8 cellular contexts compared by ENCODE assay signal in genomic region chr13:32428581-32429072, GRCh38. TPM values are rescaled to one million over a fixed set of nuclear protein-coding genes. Genes with fewer than 3 reads are reported as not detected.
DNase-seq lines count a peak whose midpoint lies in the region; ATAC-seq and TF ChIP-seq lines count a peak whose summit lies in the region.

No MANE protein-coding gene starts in this region.

- H3K27ac ChIP-seq in subcutaneous abdominal adipose tissue (ENCODE audit: low read depth, low read length): peak overlapping the region; percentile 85

- H3K27me3 Mint-ChIP-seq in activated naive CD8-positive, alpha-beta T cell treated with anti-CD3 and anti-CD28 coated beads for 36 hours: no peaks in the 10 kb centered on the region

- H3K27ac Mint-ChIP-seq in activated naive CD8-positive, alpha-beta T cell treated with anti-CD3 and anti-CD28 coated beads for 36 hours: peak overlapping the region; percentile 96

- ATAC-seq in Right ventricle myocardium superior (ENCODE audit: poor library complexity) (peak; percentile 25), HG03039 (IDR thresholded peaks at IDR 0.05; ENCODE audit: unreplicated experiment) (no peak)

- H3K27me3 ChIP-seq in kidney epithelial cell (ENCODE audit: control insufficient read depth, insufficient read depth, low read length): no peaks in the 10 kb centered on the region
- H3K27me3 ChIP-seq in subcutaneous abdominal adipose tissue (ENCODE audit: control insufficient read depth in 5 of 5, insufficient read depth in 4 of 5, low read length in 5 of 5): no peaks in the 10 kb centered on the region

- H3K4me1 Mint-ChIP-seq in activated naive CD8-positive, alpha-beta T cell treated with anti-CD3 and anti-CD28 coated beads for 36 hours: peaks cover 31% of the 10 kb centered on the region

- peaks cover 25% of the 10 kb centered on the region for H3K36me3 Mint-ChIP-seq in activated naive CD8-positive, alpha-beta T cell treated with anti-CD3 and anti-CD28 coated beads for 36 hours

- H3K9me3 Mint-ChIP-seq in activated naive CD8-positive, alpha-beta T cell treated with anti-CD3 and anti-CD28 coated beads for 36 hours: no peaks in the 10 kb centered on the region

- H3K4me3 ChIP-seq in kidney epithelial cell (ENCODE audit: low read depth, low read length) (peak overlapping the region; percentile 62), subcutaneous abdominal adipose tissue (ENCODE audit: low read depth in 1 of 5, low read length in 5 of 5) (peak overlapping the region; percentile 64 to 88 (median 87))

- H3K9ac ChIP-seq in subcutaneous abdominal adipose tissue (ENCODE audit: low read length in 5 of 5): peak overlapping the region; percentile 39 to 84 (median 81)

- H3K4me3 Mint-ChIP-seq in activated naive CD8-positive, alpha-beta T cell treated with anti-CD3 and anti-CD28 coated beads for 36 hours: peak overlapping the region; percentile 90

- DNase-seq in Right ventricle myocardium superior (no peak), cardiac septum (ENCODE audit: low spot score) (no peak), kidney epithelial cell (ENCODE audit: low read depth) (no peak), SHP77 (lab: John Stamatoyannopoulos, UW) (no peak), UCSD-AML1 (lab: John Stamatoyannopoulos, UW; ENCODE audit: unreplicated experiment) (no peak)
- no peak for DNase-seq in activated naive CD8-positive, alpha-beta T cell treated with anti-CD3 and anti-CD28 coated beads for 36 hours

- no peak for TF ChIP-seq CTCF in kidney epithelial cell (IDR thresholded peaks at IDR 0.05; ENCODE audit: insufficient read depth, low read length, poor library complexity, severe bottlenecking)

- no peaks in the 10 kb centered on the region for H3K9me3 ChIP-seq in subcutaneous abdominal adipose tissue (ENCODE audit: control insufficient read depth in 5 of 5, low read length in 5 of 5)

- intact Hi-C loops in Right ventricle myocardium superior (cut with DNase I) (no loop called here), cardiac septum (cut with DNase I) (no loop called here)

- H3K4me1 ChIP-seq in subcutaneous abdominal adipose tissue (ENCODE audit: control insufficient read depth in 5 of 5, insufficient read depth in 5 of 5, low read length in 5 of 5): peaks cover 2 to 38% (median 28%) of the 10 kb centered on the region in 5 donors

- H3K36me3 ChIP-seq in kidney epithelial cell (ENCODE audit: control insufficient read depth, insufficient read depth, low read length) (no peaks in the 10 kb centered on the region), subcutaneous abdominal adipose tissue (ENCODE audit: control insufficient read depth in 5 of 5, insufficient read depth in 5 of 5, low read length in 5 of 5) (peaks cover 0 to 4% (median 2%) of the 10 kb centered on the region in 5 donors)

RNA-seq across cellular contexts. Expression of gene N4BP2L1, which starts 0.7 kb away (rescaled TPM):
- total RNA-seq in Right ventricle myocardium superior (3.7 TPM), cardiac septum (4.9 TPM), kidney epithelial cell (4.4 and 7.8 TPM in 2 replicates)
- total RNA-seq in activated naive CD8-positive, alpha-beta T cell treated with anti-CD3 and anti-CD28 coated beads for 36 hours: 10 to 100 TPM; 14.6 to 15.7 TPM
